In the genomic region with DNA sequence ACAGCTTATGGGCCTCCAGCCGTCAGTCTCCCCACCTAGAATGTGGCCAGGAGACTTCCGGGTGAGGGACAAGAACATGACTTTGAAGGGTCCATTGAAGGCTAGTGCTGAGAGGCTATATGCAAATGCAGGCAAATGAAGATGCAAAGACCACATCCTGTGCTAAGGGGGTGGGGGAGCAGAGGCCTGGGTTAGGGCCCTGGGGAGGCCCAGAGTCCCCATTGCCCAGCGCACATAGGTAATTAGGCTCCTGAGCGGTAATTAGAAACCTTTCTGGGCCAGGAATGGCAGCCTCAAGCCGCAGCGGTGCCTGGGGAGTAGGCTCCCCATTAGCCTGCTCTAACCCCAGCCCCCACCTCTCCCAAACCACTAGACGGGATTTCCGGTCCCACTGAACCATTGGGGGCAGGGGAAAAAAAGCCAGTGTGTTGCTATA, we compare ENCODE assay signal across 8 cellular contexts. TPM values are rescaled to one million over a fixed set of nuclear protein-coding genes. Genes with fewer than 3 reads are reported as not detected.
DNase-seq lines count a peak whose midpoint lies in the region; ATAC-seq and TF ChIP-seq lines count a peak whose summit lies in the region.

No MANE protein-coding gene starts in this region.

- H3K27me3 Mint-ChIP-seq in T-helper 2 cell treated with Interferon-gamma antibody and Interleukin-4, amounts not matched to agents 5 μg/mL and 100 μg/mL, for 36 hours (ENCODE audit: low read depth) = no peaks in the 10 kb centered on the region

- peak; percentile 70 for DNase-seq in T-helper 2 cell treated with Interferon-gamma antibody and Interleukin-4, amounts not matched to agents 5 μg/mL and 100 μg/mL, for 36 hours (ENCODE audit: low spot score)
- DNase-seq in NCI-H187 (lab: John Stamatoyannopoulos, UW) (no peak), middle frontal gyrus (ENCODE audit: extremely low spot score, low spot score) (no peak), glomerular visceral epithelial cell (ENCODE audit: extremely low spot score) (no peak)

- 59% methylated on average over 3 of the region's 8 CpGs; no CpG with 5 or more reads in 1 of the 2 donors for WGBS in gastroesophageal sphincter (ENCODE audit: low coverage in 1 of 2), 2 donors

- no peaks in the 10 kb centered on the region for H3K36me3 ChIP-seq in gastroesophageal sphincter

- H3K4me3 Mint-ChIP-seq in T-helper 2 cell treated with Interferon-gamma antibody and Interleukin-4, amounts not matched to agents 5 μg/mL and 100 μg/mL, for 36 hours = peak overlapping the region; percentile 88

- ATAC-seq in GM18867 (IDR thresholded peaks at IDR 0.05; ENCODE audit: unreplicated experiment) = peak; percentile 35
- peak; percentile 21 for ATAC-seq in HG02623 (IDR thresholded peaks at IDR 0.05; ENCODE audit: unreplicated experiment)
- no peak for ATAC-seq in gastroesophageal sphincter
- no peak for ATAC-seq in SK-N-SH treated with all-trans-retinoic acid at 6 μM for 48 hours

- peaks cover 0 to 100% (median 66%) of the 10 kb centered on the region in 3 donors for H3K4me1 ChIP-seq in gastroesophageal sphincter

- peak overlapping the region; percentile 98 for H3K27ac Mint-ChIP-seq in T-helper 2 cell treated with Interferon-gamma antibody and Interleukin-4, amounts not matched to agents 5 μg/mL and 100 μg/mL, for 36 hours

- H3K9me3 Mint-ChIP-seq in T-helper 2 cell treated with Interferon-gamma antibody and Interleukin-4, amounts not matched to agents 5 μg/mL and 100 μg/mL, for 36 hours = no peaks in the 10 kb centered on the region

- no peak for TF ChIP-seq CTCF in gastroesophageal sphincter (IDR thresholded peaks at IDR 0.05)

- peak overlapping the region in 3 of 4 donors; percentile 56 to 87 (median 70) for H3K27ac ChIP-seq in gastroesophageal sphincter

- no peak for TF ChIP-seq POLR2A in gastroesophageal sphincter (IDR thresholded peaks at IDR 0.05)

- H3K9me3 ChIP-seq in gastroesophageal sphincter = no peaks in the 10 kb centered on the region

- TF ChIP-seq EP300 in gastroesophageal sphincter (IDR thresholded peaks at IDR 0.05) = no peak

- H3K27me3 ChIP-seq in gastroesophageal sphincter = no peaks in the 10 kb centered on the region

- H3K4me3 ChIP-seq in gastroesophageal sphincter = no peak overlapping the region

- H3K36me3 Mint-ChIP-seq in T-helper 2 cell treated with Interferon-gamma antibody and Interleukin-4, amounts not matched to agents 5 μg/mL and 100 μg/mL, for 36 hours (ENCODE audit: low read depth) = peaks cover 66% of the 10 kb centered on the region

- peaks cover 76% of the 10 kb centered on the region for H3K4me1 Mint-ChIP-seq in T-helper 2 cell treated with Interferon-gamma antibody and Interleukin-4, amounts not matched to agents 5 μg/mL and 100 μg/mL, for 36 hours (ENCODE audit: low read depth)

TF ChIP-seq in SK-N-SH treated with all-trans-retinoic acid at 6 μM for 48 hours, 23 proteins besides CTCF, POLR2A, EP300 and RAD21:
- TF ChIP-seq ZNF70 (CRISPR knock-in tag; IDR thresholded peaks at IDR 0.05) = no peak
TF ChIP-seq in SK-N-SH treated with all-trans-retinoic acid at 6 μM for 48 hours: peak in this region for 0.

RNA-seq across cellular contexts. Expression of a gene that starts 6.9 kb away (rescaled TPM):
- total RNA-seq in gastroesophageal sphincter = 10 to 100 TPM in 3 of 4 donors, 1 to 10 TPM in 1; 8.4 to 23.1 (median 18.2) TPM

RNA-seq across cellular contexts. Expression of a gene that starts 23.9 kb away (rescaled TPM):
- total RNA-seq in gastroesophageal sphincter = under 1 TPM in 1 of 4 donors, not detected in 3; 0.27 TPM

RNA-seq across cellular contexts. Expression of a gene that starts 37.7 kb away (rescaled TPM):
- not detected for total RNA-seq in gastroesophageal sphincter

RNA-seq across cellular contexts. Expression of a gene that starts 40.1 kb away (rescaled TPM):
- total RNA-seq in gastroesophageal sphincter = not detected

RNA-seq across cellular contexts. Expression of a gene that starts 54.2 kb away (rescaled TPM):
- total RNA-seq in gastroesophageal sphincter = 10 to 100 TPM; 26.4 to 51.8 (median 32.7) TPM

Comparison
In these comparisons a context has a peak if more than half of its experiments do, and no peak if none do; other contexts are left out.
1. ATAC-seq: peak in GM18867 (single experiment) and HG02623 (single experiment); none in gastroesophageal sphincter (single experiment) and SK-N-SH treated with all-trans-retinoic acid at 6 μM for 48 hours (single experiment).